ENCODE assay signal across 12 cellular contexts in the genomic region with DNA sequence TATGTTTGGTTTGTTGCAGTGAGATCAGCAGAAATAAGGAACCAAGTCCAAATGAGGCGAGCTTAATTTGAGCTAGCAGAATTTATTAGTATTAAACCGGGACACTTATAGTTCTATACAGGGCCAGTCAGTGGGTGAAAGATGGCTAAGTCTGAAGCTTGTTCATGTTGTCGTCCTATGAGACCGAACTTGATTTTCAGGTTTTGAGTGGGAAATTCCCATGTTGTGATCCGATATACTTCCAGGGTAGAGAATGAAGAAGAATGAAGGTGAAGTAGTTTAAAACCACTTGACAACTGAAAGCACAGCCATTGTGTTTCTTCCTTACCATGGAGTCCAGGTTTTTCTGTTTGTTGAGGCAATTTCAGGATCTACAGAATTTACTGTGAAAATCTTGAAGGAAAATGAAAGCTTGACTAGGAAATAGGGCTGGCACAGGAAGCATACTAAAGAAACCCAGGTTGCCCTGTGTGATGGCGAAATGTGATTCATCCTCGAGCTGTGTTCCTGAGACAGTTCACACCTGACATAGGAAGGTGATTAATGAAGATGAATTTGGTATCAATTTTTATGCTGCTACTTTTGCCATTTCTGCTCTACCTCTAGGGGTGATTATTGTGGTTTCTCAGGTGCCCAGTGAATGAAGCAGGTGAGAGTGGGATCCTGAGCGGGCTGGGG. TPM values are rescaled to one million over a fixed set of nuclear protein-coding genes. Genes with fewer than 3 reads are reported as not detected.
DNase-seq lines count a peak whose midpoint lies in the region; ATAC-seq and TF ChIP-seq lines count a peak whose summit lies in the region.
"Had no signal": no experiment of that assay in that cellular context is flagged by ENCODE, and none has a peak within 500 bp of the region (broad histone marks: within the 10 kb centered on the region; RNA-seq: fewer than 3 reads in every experiment).

No MANE protein-coding gene starts in this region.

- H3K9me3 Mint-ChIP-seq in activated B cell treated with CpG ODN at 0.5 μM for 24 hours (peaks cover 4% of the 10 kb centered on the region), type B pancreatic cell (no peaks in the 10 kb centered on the region), HFFc6 (no peaks in the 10 kb centered on the region)

- ATAC-seq in activated B cell treated with CpG ODN at 0.5 μM for 24 hours (ENCODE audit: low read depth) (no peak), left colon (peak; percentile 27)

- H3K4me1 Mint-ChIP-seq in activated B cell treated with CpG ODN at 0.5 μM for 24 hours (peaks cover 76% of the 10 kb centered on the region), type B pancreatic cell (ENCODE audit: unreplicated experiment) (peaks cover 14% of the 10 kb centered on the region), HFFc6 (ENCODE audit: low read depth) (peaks cover 31% of the 10 kb centered on the region)

- CTCF ChIA-PET in activated B cell treated with CpG ODN at 0.5 μM for 24 hours (lab: Charles Lee): interaction anchor here (0.7 to 2.3 kb wide), 9 partner anchors 8 to 331 kb away, joined by 3 to 11 read pairs (median 6); no protein-coding TSS in a partner anchor

- H3K27ac Mint-ChIP-seq in activated B cell treated with CpG ODN at 0.5 μM for 24 hours (peak overlapping the region; percentile 27), type B pancreatic cell (peak overlapping the region; percentile 62), HFFc6 (no peak overlapping the region)

- H3K4me3 Mint-ChIP-seq in activated B cell treated with CpG ODN at 0.5 μM for 24 hours: no peak overlapping the region
- H3K4me3 Mint-ChIP-seq in type B pancreatic cell: peak overlapping the region; percentile 4
- no peak overlapping the region for H3K4me3 Mint-ChIP-seq in HFFc6

- DNase-seq in stimulated activated CD4-positive, alpha-beta T cell treated with anti-CD3 and anti-CD28 coated beads, Interleukin-4, amount 100 ng/mL, for 24 hours: peak; percentile 30
- no peak for DNase-seq in stimulated activated CD4-positive, alpha-beta T cell treated with anti-CD3 and anti-CD28 coated beads, Interleukin-4, amount 100 ng/mL, for 1 hour
- no peak for DNase-seq in activated B cell treated with CpG ODN at 0.5 μM for 24 hours
- no peak for DNase-seq in left colon
- no peak for DNase-seq in type B pancreatic cell (ENCODE audit: extremely low spot score, unreplicated experiment)
- no peak for DNase-seq in stimulated activated CD4-positive, alpha-beta T cell treated with anti-CD3 and anti-CD28 coated beads, Interleukin-15, amount 100 ng/mL, for 24 hours
- DNase-seq in HFFc6: no peak
- DNase-seq in germinal center (ENCODE audit: low spot score): no peak
- DNase-seq: EL, NCI-H345, posterior cingulate gyrus, WERI-Rb-1 had no signal

- POLR2A ChIA-PET in activated B cell treated with CpG ODN at 0.5 μM for 24 hours (lab: Charles Lee): interaction anchor here (0.5 to 1.6 kb wide), 7 partner anchors 10 to 96 kb away, joined by 3 to 4 read pairs (median 3); partner anchors contain the start of gene MGAT5

- H3K36me3 Mint-ChIP-seq in activated B cell treated with CpG ODN at 0.5 μM for 24 hours (ENCODE audit: low read depth): peaks cover 12% of the 10 kb centered on the region
- H3K36me3 Mint-ChIP-seq in type B pancreatic cell: peaks cover 8% of the 10 kb centered on the region
- H3K36me3 Mint-ChIP-seq in HFFc6 (ENCODE audit: low read depth): peaks cover 11% of the 10 kb centered on the region

- H3K27me3 Mint-ChIP-seq in activated B cell treated with CpG ODN at 0.5 μM for 24 hours (no peaks in the 10 kb centered on the region), type B pancreatic cell (no peaks in the 10 kb centered on the region), HFFc6 (ENCODE audit: insufficient read depth) (no peaks in the 10 kb centered on the region; the same call in 1 of the 2 replicates)

- TF ChIP-seq CTCF in activated B cell treated with CpG ODN at 0.5 μM for 24 hours (IDR thresholded peaks at IDR 0.05) (no peak), type B pancreatic cell (conservative IDR thresholded peaks at IDR 0.05) (no peak), HFFc6 (IDR thresholded peaks at IDR 0.05) (no peak)

- intact Hi-C loops in activated B cell treated with CpG ODN at 0.5 μM for 24 hours (cut with micrococcal nuclease) (no loop called here), left colon (cut with DNase I, micrococcal nuclease) (no loop called here)

RNA-seq across cellular contexts. Expression of gene MGAT5, which starts 37.6 kb away (rescaled TPM):
- total RNA-seq in activated B cell treated with CpG ODN at 0.5 μM for 24 hours (66.7 and 69.0 TPM in 2 replicates), left colon (10 to 100 TPM; 62.1 to 93.6 TPM), type B pancreatic cell (ENCODE audit: low replicate concordance) (33.3 and 37.2 TPM in 2 replicates)
- 100 to 1,000 TPM; 104 to 129 (median 113) TPM for total RNA-seq in HFFc6 (2021; fragmentation: NEBNext Ultra II Directional; extraction: Animal tissue kit (Norgen Biotek cat#: 25700))
